8 cellular contexts compared by ENCODE assay signal in genomic region chr15:65189102-65189740, GRCh38. TPM values are rescaled to one million over a fixed set of nuclear protein-coding genes. Genes with fewer than 3 reads are reported as not detected.
DNase-seq lines count a peak whose midpoint lies in the region; ATAC-seq, FAIRE-seq and TF ChIP-seq lines count a peak whose summit lies in the region.

No MANE protein-coding gene starts in this region.

- peaks cover 6% of the 10 kb centered on the region for H3K27me3 Mint-ChIP-seq in astrocyte (ENCODE audit: low read depth, unreplicated experiment)
- no peaks in the 10 kb centered on the region for H3K27me3 Mint-ChIP-seq in natural killer cell (ENCODE audit: low read depth in 2 of 2)

- ATAC-seq in HepG2 (no peak), natural killer cell (no peak), GM18511 (IDR thresholded peaks at IDR 0.05; ENCODE audit: unreplicated experiment) (no peak), Right ventricle myocardium superior (ENCODE audit: poor library complexity) (no peak)

- FAIRE-seq in astrocyte (lab: Jason Lieb, UNC) (no peak), HepG2 (lab: Jason Lieb, UNC) (peak; percentile 80)

- H3K4me1 Mint-ChIP-seq in astrocyte (ENCODE audit: low read depth, unreplicated experiment) (peaks cover 3% of the 10 kb centered on the region), natural killer cell (peaks cover 8 to 10% of the 10 kb centered on the region in 2 donors)

- H3K27me3 ChIP-seq in astrocyte (ENCODE audit: insufficient read depth, low read length) (no peaks in the 10 kb centered on the region), HepG2 (ENCODE audit: control insufficient read depth in 1 of 2, insufficient read depth in 2 of 2, low read length in 2 of 2) (no peaks in the 10 kb centered on the region; a peak in 1 of 5 replicates)

- H3K9ac ChIP-seq in astrocyte (ENCODE audit: low read length) = no peak overlapping the region
- no peak overlapping the region for H3K9ac ChIP-seq in HepG2 (ENCODE audit: insufficient read depth, low read depth, low read length)

- POLR2A ChIA-PET in HepG2 (lab: Yijun Ruan, JAX) = interaction anchor here (1.7 kb wide), 1 partner anchor 109 kb away, joined by 5 read pairs; no protein-coding TSS in a partner anchor

- WGBS in HepG2 (ENCODE audit: low lambda C conversion rate) = 2% methylated on average over 3 of the region's 3 CpGs

- H3K79me2 ChIP-seq in astrocyte (ENCODE audit: insufficient read depth, low read length) (peaks cover 9% of the 10 kb centered on the region), HepG2 (ENCODE audit: insufficient read depth, low read length) (peaks cover 5% of the 10 kb centered on the region)

- H3K4me2 ChIP-seq in astrocyte (ENCODE audit: low read length) (no peak overlapping the region), HepG2 (ENCODE audit: low read depth, low read length) (0 out of 2 replicates have a peak overlapping the region, but pooled peaks have one; percentile 7)

- no peak for TF ChIP-seq POLR2A in HepG2 (IDR thresholded peaks at IDR 0.05; ENCODE audit: insufficient read depth in 1 of 2, low read depth in 2 of 2, low read length in 2 of 2)

- CTCF ChIA-PET in HepG2 (lab: Yijun Ruan, JAX; ENCODE audit: low intra/inter-chr PET ratio, low total read pairs) = interaction anchor here (0.7 to 2.1 kb wide), 6 partner anchors 23 to 115 kb away, joined by 3 to 28 read pairs (median 4); partner anchors contain the start of genes RNU5A-1 and RNU5B-1

- H3K9me3 ChIP-seq in astrocyte (ENCODE audit: insufficient read depth, low read depth, low read length) (no peaks in the 10 kb centered on the region), HepG2 (ENCODE audit: low read length) (no peaks in the 10 kb centered on the region)

- H3K36me3 ChIP-seq in astrocyte (ENCODE audit: insufficient read depth, low read length) (no peaks in the 10 kb centered on the region), HepG2 (replicated peaks in 1 of 2; ENCODE audit: control insufficient read depth in 1 of 2, insufficient read depth in 2 of 2, low read length in 2 of 2) (no peaks in the 10 kb centered on the region)

- no peaks in the 10 kb centered on the region for H3K9me3 Mint-ChIP-seq in astrocyte (ENCODE audit: unreplicated experiment)
- no peaks in the 10 kb centered on the region for H3K9me3 Mint-ChIP-seq in natural killer cell

- no peak overlapping the region for H3K4me3 ChIP-seq in astrocyte (ENCODE audit: insufficient read depth, low read depth, low read length)
- H3K4me3 ChIP-seq in HepG2 (replicated peaks in 1 of 3; ENCODE audit: insufficient read depth in 1 of 3, low read depth in 2 of 3, low read length in 3 of 3) = no peak overlapping the region

- peak; percentile 81 for TF ChIP-seq RAD21 in HepG2 (CRISPR knock-in tag; IDR thresholded peaks at IDR 0.05)

- H2AFZ ChIP-seq in astrocyte (ENCODE audit: low read depth, low read length) = no peak overlapping the region
- no peak overlapping the region for H2AFZ ChIP-seq in HepG2 (ENCODE audit: low read length)

- in situ Hi-C loops in HepG2 (cut with HindIII; ENCODE audit: extremely low pct_ligation_motif_present, low pct_unique_long_range_greater_than_20kb) = loop anchor here (5.0 to 10.0 kb wide), 2 partner anchors 108 to 196 kb away; partner anchors contain the start of gene RNU5A-1

- DNase-seq in AG09319 (ENCODE audit: extremely low read depth, low read depth) (no peak), NCI-H345 treated with DMSO at 0.1 percent for 48 hours (lab: John Stamatoyannopoulos, UW; ENCODE audit: unreplicated experiment) (peak; percentile 0), astrocyte (ENCODE audit: low read depth) (peak; percentile 35), HepG2 (ENCODE audit: low spot score) (peak; percentile 54), natural killer cell (no peak), Right ventricle myocardium superior (no peak)

- H3K27ac ChIP-seq in astrocyte (ENCODE audit: low read depth, low read length) (no peak overlapping the region), HepG2 (ENCODE audit: extremely low read length, insufficient read depth, low read length) (no peak overlapping the region)

- no TSS peak for BruUV-seq in HepG2 (replicated peaks; lab: Mats Ljungman, UMichigan)

- peak; percentile 83 for TF ChIP-seq CTCF in AG09319 (IDR thresholded peaks at IDR 0.05; ENCODE audit: low read depth, low read length)
- TF ChIP-seq CTCF in GM12874 (IDR thresholded peaks at IDR 0.05; ENCODE audit: insufficient read depth, low read depth, low read length) = peak; percentile 59
- peak; percentile 75 for TF ChIP-seq CTCF in astrocyte (IDR thresholded peaks at IDR 0.05; ENCODE audit: insufficient read depth, low read depth, low read length)
- TF ChIP-seq CTCF in HepG2 (CRISPR knock-in tag; IDR thresholded peaks at IDR 0.05) = peak; percentile 87
- no peak for TF ChIP-seq CTCF in natural killer cell (IDR thresholded peaks at IDR 0.05)

- intact Hi-C loops in HepG2 (cut with micrococcal nuclease; ENCODE audit: unreplicated experiment) (loop anchor here (1.0 to 10.0 kb wide), 4 partner anchors 82 to 196 kb away; partner anchors contain the start of gene RNU5A-1), natural killer cell (cut with micrococcal nuclease) (loop anchor here (10.0 kb wide), 2 partner anchors 54 to 196 kb away; partner anchors contain the start of gene PDCD7), Right ventricle myocardium superior (cut with DNase I) (loop anchor here (5.0 kb wide), 1 partner anchor 83 kb away; no protein-coding TSS in a partner anchor)

- H4K20me1 ChIP-seq in astrocyte (ENCODE audit: insufficient read depth, low read length) = no peaks in the 10 kb centered on the region
- H4K20me1 ChIP-seq in HepG2 (ENCODE audit: insufficient read depth, low read length) = no peaks in the 10 kb centered on the region

- H3K27ac Mint-ChIP-seq in astrocyte (ENCODE audit: unreplicated experiment) (no peak overlapping the region), natural killer cell (no peak overlapping the region)

- no peak overlapping the region for H3K4me3 Mint-ChIP-seq in astrocyte (ENCODE audit: unreplicated experiment)
- H3K4me3 Mint-ChIP-seq in natural killer cell = no peak overlapping the region

- H3K4me1 ChIP-seq in astrocyte (ENCODE audit: insufficient read depth, low read length) (peaks cover 3% of the 10 kb centered on the region), HepG2 (ENCODE audit: insufficient read depth, low read length) (peaks cover 33% of the 10 kb centered on the region; the same call in 1 of the 2 replicates)

- TF ChIP-seq EP300 in HepG2 (IDR thresholded peaks at IDR 0.05; ENCODE audit: low read depth in 2 of 2, low read length in 2 of 2) = no peak
- TF ChIP-seq EP300 in HepG2 (CRISPR knock-in tag; IDR thresholded peaks at IDR 0.05; ENCODE audit: borderline replicate concordance) = no peak

- H3K36me3 Mint-ChIP-seq in astrocyte (ENCODE audit: low read depth, unreplicated experiment) (no peaks in the 10 kb centered on the region), natural killer cell (no peaks in the 10 kb centered on the region)

RNA-seq across cellular contexts. Expression of gene CLPX, which starts 4.1 kb away (rescaled TPM):
- 45.2 and 48.8 TPM in 2 replicates for total RNA-seq in astrocyte
- total RNA-seq in HepG2 (2016; rRNA removed; fragmentation: Illumina TruSeq; extraction: Trizol) = 61.3 and 100 TPM in 2 replicates
- 12.9 and 13.1 TPM in 2 replicates for total RNA-seq in HepG2 (2016; cell fraction: cytosol; rRNA removed; fragmentation: Illumina TruSeq; extraction: Trizol; ENCODE audit: low read depth)
- total RNA-seq in HepG2 (2016; cell fraction: insoluble cytoplasmic fraction; rRNA removed; fragmentation: Illumina TruSeq; extraction: Trizol) = 63.2 and 98.2 TPM in 2 replicates
- total RNA-seq in HepG2 (2016; cell fraction: membrane; rRNA removed; fragmentation: Illumina TruSeq; extraction: Trizol) = 20.9 and 25.4 TPM in 2 replicates
- total RNA-seq in HepG2 (2016; cell fraction: nucleus; rRNA removed; fragmentation: Illumina TruSeq; extraction: Trizol) = 31.7 and 36.9 TPM in 2 replicates
- polyA plus RNA-seq in HepG2 (2011; rRNA removed) = 26.9 and 33.9 TPM in 2 replicates
- polyA plus RNA-seq in HepG2 (2011; cell fraction: cytosol; rRNA removed) = 16.3 and 18.6 TPM in 2 replicates
- 19.7 and 22.9 TPM in 2 replicates for polyA plus RNA-seq in HepG2 (2011; cell fraction: nucleus; rRNA removed)
- polyA plus RNA-seq in HepG2 (2012) = 42.1 and 52.0 TPM in 2 replicates
- 4.3 and 5.1 TPM in 2 replicates for polyA plus RNA-seq in HepG2 (2016; cell fraction: cytosol; fragmentation: Illumina TruSeq; extraction: Trizol; ENCODE audit: low read depth)
- polyA plus RNA-seq in HepG2 (2016; cell fraction: insoluble cytoplasmic fraction; fragmentation: Illumina TruSeq; extraction: Trizol; ENCODE audit: low read depth) = 67.6 and 69.7 TPM in 2 replicates
- polyA plus RNA-seq in HepG2 (2016; cell fraction: membrane; fragmentation: Illumina TruSeq; extraction: Trizol; ENCODE audit: low read depth) = 8.5 and 9.1 TPM in 2 replicates
- polyA plus RNA-seq in HepG2 (2016; cell fraction: nucleus; fragmentation: Illumina TruSeq; extraction: Trizol; ENCODE audit: insufficient read depth, low read depth) = 28.6 and 29.4 TPM in 2 replicates
- 11.6 and 14.2 TPM in 2 replicates for polyA minus RNA-seq in HepG2 (2011; rRNA and poly(A)+ RNA removed; ENCODE audit: low replicate concordance)
- polyA minus RNA-seq in HepG2 (2011; cell fraction: cytosol; rRNA and poly(A)+ RNA removed) = 36.0 and 47.6 TPM in 2 replicates
- 61.9 and 76.2 TPM in 2 replicates for polyA minus RNA-seq in HepG2 (2011; cell fraction: nucleus; rRNA and poly(A)+ RNA removed)
- 10 to 100 TPM; 35.4 to 39.9 (median 38.2) TPM for total RNA-seq in natural killer cell
- 51.5 TPM for total RNA-seq in Right ventricle myocardium superior

RNA-seq across cellular contexts. Expression of gene CILP, which starts 22.1 kb away (rescaled TPM):
- total RNA-seq in astrocyte = 1.1 and 3.6 TPM in 2 replicates
- not detected in 2 replicates for total RNA-seq in HepG2 (2016; rRNA removed; fragmentation: Illumina TruSeq; extraction: Trizol)
- total RNA-seq in HepG2 (2016; cell fraction: cytosol; rRNA removed; fragmentation: Illumina TruSeq; extraction: Trizol; ENCODE audit: low read depth) = not detected in 2 replicates
- not detected in 2 replicates for total RNA-seq in HepG2 (2016; cell fraction: insoluble cytoplasmic fraction; rRNA removed; fragmentation: Illumina TruSeq; extraction: Trizol)
- total RNA-seq in HepG2 (2016; cell fraction: membrane; rRNA removed; fragmentation: Illumina TruSeq; extraction: Trizol) = not detected in 2 replicates
- total RNA-seq in HepG2 (2016; cell fraction: nucleus; rRNA removed; fragmentation: Illumina TruSeq; extraction: Trizol) = not detected in 2 replicates
- polyA plus RNA-seq in HepG2 (2011; rRNA removed) = 0.03 and 0.08 TPM in 2 replicates
- polyA plus RNA-seq in HepG2 (2011; cell fraction: cytosol; rRNA removed) = 0.01 and 0.04 TPM in 2 replicates
- polyA plus RNA-seq in HepG2 (2011; cell fraction: nucleus; rRNA removed) = 0.05 and 0.16 TPM in 2 replicates
- 0.04 TPM in 1 of 2 replicates, not detected in the other for polyA plus RNA-seq in HepG2 (2012)
- polyA plus RNA-seq in HepG2 (2016; cell fraction: cytosol; fragmentation: Illumina TruSeq; extraction: Trizol; ENCODE audit: low read depth) = not detected in 2 replicates
- polyA plus RNA-seq in HepG2 (2016; cell fraction: insoluble cytoplasmic fraction; fragmentation: Illumina TruSeq; extraction: Trizol; ENCODE audit: low read depth) = not detected in 2 replicates
- polyA plus RNA-seq in HepG2 (2016; cell fraction: membrane; fragmentation: Illumina TruSeq; extraction: Trizol; ENCODE audit: low read depth) = not detected in 2 replicates
- 0.12 TPM in 1 of 2 replicates, not detected in the other for polyA plus RNA-seq in HepG2 (2016; cell fraction: nucleus; fragmentation: Illumina TruSeq; extraction: Trizol; ENCODE audit: insufficient read depth, low read depth)
- polyA minus RNA-seq in HepG2 (2011; rRNA and poly(A)+ RNA removed; ENCODE audit: low replicate concordance) = 0.02 and 0.06 TPM in 2 replicates
- polyA minus RNA-seq in HepG2 (2011; cell fraction: cytosol; rRNA and poly(A)+ RNA removed) = not detected in 2 replicates
- 0.13 TPM in 1 of 2 replicates, not detected in the other for polyA minus RNA-seq in HepG2 (2011; cell fraction: nucleus; rRNA and poly(A)+ RNA removed)
- total RNA-seq in natural killer cell = under 1 TPM; 0.24 to 0.61 (median 0.35) TPM
- total RNA-seq in Right ventricle myocardium superior = 3.5 TPM

RNA-seq across cellular contexts. Expression of gene PDCD7, which starts 55.6 kb away (rescaled TPM):
- total RNA-seq in astrocyte (12.3 and 15.0 TPM in 2 replicates), HepG2 (2016; rRNA removed; fragmentation: Illumina TruSeq; extraction: Trizol) (14.7 and 15.8 TPM in 2 replicates), natural killer cell (10 to 100 TPM; 19.1 to 33.9 (median 26.7) TPM), Right ventricle myocardium superior (12.2 TPM)
- 6.2 and 7.6 TPM in 2 replicates for total RNA-seq in HepG2 (2016; cell fraction: cytosol; rRNA removed; fragmentation: Illumina TruSeq; extraction: Trizol; ENCODE audit: low read depth)
- total RNA-seq in HepG2 (2016; cell fraction: insoluble cytoplasmic fraction; rRNA removed; fragmentation: Illumina TruSeq; extraction: Trizol) = 14.8 and 14.9 TPM in 2 replicates
- 13.2 and 16.8 TPM in 2 replicates for total RNA-seq in HepG2 (2016; cell fraction: membrane; rRNA removed; fragmentation: Illumina TruSeq; extraction: Trizol)
- total RNA-seq in HepG2 (2016; cell fraction: nucleus; rRNA removed; fragmentation: Illumina TruSeq; extraction: Trizol) = 8.6 and 11.3 TPM in 2 replicates
- 10.1 TPM in 2 replicates for polyA plus RNA-seq in HepG2 (2011; rRNA removed)
- 7.2 and 9.0 TPM in 2 replicates for polyA plus RNA-seq in HepG2 (2011; cell fraction: cytosol; rRNA removed)
- 5.6 and 6.4 TPM in 2 replicates for polyA plus RNA-seq in HepG2 (2011; cell fraction: nucleus; rRNA removed)
- polyA plus RNA-seq in HepG2 (2012) = 9.2 and 10.7 TPM in 2 replicates
- 3.5 and 4.1 TPM in 2 replicates for polyA plus RNA-seq in HepG2 (2016; cell fraction: cytosol; fragmentation: Illumina TruSeq; extraction: Trizol; ENCODE audit: low read depth)
- 18.0 and 18.1 TPM in 2 replicates for polyA plus RNA-seq in HepG2 (2016; cell fraction: insoluble cytoplasmic fraction; fragmentation: Illumina TruSeq; extraction: Trizol; ENCODE audit: low read depth)
- polyA plus RNA-seq in HepG2 (2016; cell fraction: membrane; fragmentation: Illumina TruSeq; extraction: Trizol; ENCODE audit: low read depth) = 8.2 and 10.3 TPM in 2 replicates
- 14.1 and 14.4 TPM in 2 replicates for polyA plus RNA-seq in HepG2 (2016; cell fraction: nucleus; fragmentation: Illumina TruSeq; extraction: Trizol; ENCODE audit: insufficient read depth, low read depth)
- polyA minus RNA-seq in HepG2 (2011; rRNA and poly(A)+ RNA removed; ENCODE audit: low replicate concordance) = 12.6 and 19.5 TPM in 2 replicates
- polyA minus RNA-seq in HepG2 (2011; cell fraction: cytosol; rRNA and poly(A)+ RNA removed) = 12.3 and 15.5 TPM in 2 replicates
- polyA minus RNA-seq in HepG2 (2011; cell fraction: nucleus; rRNA and poly(A)+ RNA removed) = 11.6 and 14.3 TPM in 2 replicates

Comparison
In these comparisons a context has a peak if more than half of its experiments do, and no peak if none do; other contexts are left out.
1. DNase-seq: peak in NCI-H345 treated with DMSO at 0.1 percent for 48 hours (single experiment), astrocyte (single experiment) and HepG2 (single experiment); none in AG09319 (single experiment), natural killer cell (single experiment) and Right ventricle myocardium superior (single experiment).